In the genomic region with DNA sequence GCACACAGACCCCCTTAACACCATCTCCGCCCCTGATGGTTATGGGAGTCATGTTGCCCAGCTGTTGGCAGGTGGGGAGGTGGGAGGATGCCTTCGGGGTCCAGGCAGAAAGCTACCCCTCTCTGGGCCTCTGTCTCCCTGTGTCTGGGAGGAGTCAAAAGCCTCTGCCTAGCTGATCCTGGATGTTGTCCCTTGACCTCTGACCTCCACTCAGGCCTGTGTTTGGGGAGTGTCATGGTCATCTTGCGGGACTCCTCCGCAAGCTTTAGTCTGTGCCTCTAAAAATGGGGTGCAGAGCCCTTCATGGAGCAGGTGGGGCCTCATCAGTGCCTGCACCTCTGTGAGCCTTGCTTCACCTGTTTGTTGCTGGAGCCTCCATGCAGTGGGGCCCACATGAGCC, we compare ENCODE assay signal across 19 cellular contexts.
"Had no signal": no experiment of that assay in that cellular context is flagged by ENCODE, and none has a peak within 500 bp of the region (broad histone marks: within the 10 kb centered on the region; RNA-seq: fewer than 3 reads in every experiment).

No MANE protein-coding gene starts in this region.

- H3K4me3 Mint-ChIP-seq: activated naive CD8-positive, alpha-beta T cell treated with anti-CD3 and anti-CD28 coated beads for 36 hours; WTC11 had no signal

- H3K27me3 Mint-ChIP-seq: activated naive CD8-positive, alpha-beta T cell treated with anti-CD3 and anti-CD28 coated beads for 36 hours; naive thymus-derived CD4-positive, alpha-beta T cell had no signal

- FAIRE-seq: keratinocyte, pancreas had no signal

- H3K4me3 ChIP-seq: lower lobe of right lung, pancreas, psoas muscle, right atrium auricular region, tibial artery had no signal

- H3K9me3 Mint-ChIP-seq: activated naive CD8-positive, alpha-beta T cell treated with anti-CD3 and anti-CD28 coated beads for 36 hours; WTC11 had no signal

- H3K27ac Mint-ChIP-seq: activated naive CD8-positive, alpha-beta T cell treated with anti-CD3 and anti-CD28 coated beads for 36 hours had no signal

- H3K27ac ChIP-seq: lower lobe of right lung, neutrophil, pancreas, psoas muscle, right atrium auricular region, tibial artery had no signal

- H3K9me3 ChIP-seq: lower lobe of right lung, neutrophil, pancreas, psoas muscle, right atrium auricular region, tibial artery had no signal

- H3K27me3 ChIP-seq: pancreas, right atrium auricular region, tibial artery had no signal

- ATAC-seq: left lobe of liver; lower lobe of right lung; naive thymus-derived CD4-positive, alpha-beta T cell; pancreas; psoas muscle; stimulated activated naive CD8-positive, alpha-beta T cell treated with anti-CD3 and anti-CD28 coated beads, Interleukin-15, Interleukin-2, amounts not matched to agents 100 U/mL and 50 U/mL, for 24 hours; WTC11 had no signal

- H3K36me3 Mint-ChIP-seq: activated naive CD8-positive, alpha-beta T cell treated with anti-CD3 and anti-CD28 coated beads for 36 hours; naive thymus-derived CD4-positive, alpha-beta T cell had no signal

- DNase-seq: activated naive CD4-positive, alpha-beta T cell; activated naive CD8-positive, alpha-beta T cell treated with anti-CD3 and anti-CD28 coated beads for 36 hours; activated T-cell treated with anti-CD3 and anti-CD28 coated beads, Interleukin-2, amount 50 U/mL, for 1 hour; effector CD4-positive, alpha-beta T cell; erythroblast; foreskin fibroblast; naive thymus-derived CD4-positive, alpha-beta T cell; pancreas; psoas muscle; stimulated activated CD4-positive, alpha-beta T cell treated with anti-CD3 and anti-CD28 coated beads, Interleukin-4, amount 100 ng/mL, for 24 hours; stimulated activated naive CD8-positive, alpha-beta T cell treated with anti-CD3 and anti-CD28 coated beads, Interleukin-15, Interleukin-2, amounts not matched to agents 100 U/mL and 50 U/mL, for 24 hours; T-helper 9 cell; tibial artery had no signal

- H3K4me1 ChIP-seq: pancreas had no signal

- H3K36me3 ChIP-seq: pancreas had no signal
